In the genomic region with DNA sequence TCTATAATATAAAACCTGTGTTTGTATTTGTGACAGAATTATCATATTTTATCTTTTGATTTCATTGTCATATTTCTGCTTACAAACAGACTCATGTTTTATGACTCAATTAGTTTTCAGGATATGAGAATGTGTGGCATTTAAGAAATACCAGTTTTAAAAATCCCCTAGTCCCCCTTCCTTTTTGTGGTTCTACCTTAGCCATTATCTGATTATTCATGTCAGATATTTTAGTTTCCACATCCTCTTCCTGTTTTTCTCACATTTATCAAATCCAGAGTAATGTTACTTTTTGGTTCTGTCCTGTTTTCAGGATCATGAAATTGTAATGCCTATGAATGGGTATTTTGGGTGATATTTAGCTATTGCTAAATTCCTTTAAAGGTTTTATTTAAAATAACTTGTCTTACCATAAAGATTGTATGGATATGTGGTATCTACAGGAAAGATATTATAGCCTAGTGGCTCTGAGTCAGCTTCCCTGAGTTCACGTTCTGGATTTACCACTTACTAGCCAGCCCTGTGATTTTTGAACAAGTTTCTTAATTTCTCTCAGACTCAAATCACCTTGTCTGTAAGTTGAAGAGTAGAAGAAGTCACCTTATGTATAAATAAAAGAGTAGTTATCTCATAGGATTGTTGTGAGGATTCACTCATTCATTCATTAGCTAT, we compare ENCODE assay signal across 8 cellular contexts.
DNase-seq lines count a peak whose midpoint lies in the region; ATAC-seq, FAIRE-seq and TF ChIP-seq lines count a peak whose summit lies in the region.
"Not testable (repeated sequence)": the region's sequence is repeated elsewhere in the genome, so short reads cannot be mapped to it uniquely, and the experiment has no call there.

No MANE protein-coding gene starts in this region.

- not testable (repeated sequence) for H2AFZ ChIP-seq in ACC112 (ENCODE audit: low read length, unreplicated experiment)

- H3K4me1 Mint-ChIP-seq in HFFc6 (ENCODE audit: low read depth) (peaks cover 28% of the 10 kb centered on the region), MCF 10A (ENCODE audit: insufficient read depth, unreplicated experiment) (peaks cover 11% of the 10 kb centered on the region), naive B cell (peaks cover 15 to 19% (median 17%) of the 10 kb centered on the region in 3 donors)
- H3K4me1 Mint-ChIP-seq in activated CD4-positive, alpha-beta memory T cell treated with anti-CD3 and anti-CD28 coated beads, Interleukin-2, amount 10 ng/mL, durations not matched to agents 7 days and 5 days: peaks cover 18% of the 10 kb centered on the region

- not testable (repeated sequence) for H3K4me1 ChIP-seq in ACC112 (ENCODE audit: control insufficient read depth, insufficient read depth, low read length, unreplicated experiment)

- ATAC-seq in HG03460 (IDR thresholded peaks at IDR 0.05; ENCODE audit: unreplicated experiment) (peak; percentile 69), naive B cell (ENCODE audit: low read depth in 2 of 2) (peak; percentile 78 to 84)

- TSS peak; percentile 81 for BruUV-seq in MCF 10A (replicated peaks; lab: Mats Ljungman, UMichigan)

- not testable (repeated sequence) for H3K9me3 Mint-ChIP-seq in HFFc6; activated CD4-positive, alpha-beta memory T cell treated with anti-CD3 and anti-CD28 coated beads, Interleukin-2, amount 10 ng/mL, durations not matched to agents 7 days and 5 days; MCF 10A (ENCODE audit: unreplicated experiment); naive B cell

- peaks cover 31% of the 10 kb centered on the region for H3K36me3 Mint-ChIP-seq in HFFc6 (ENCODE audit: low read depth)
- H3K36me3 Mint-ChIP-seq in activated CD4-positive, alpha-beta memory T cell treated with anti-CD3 and anti-CD28 coated beads, Interleukin-2, amount 10 ng/mL, durations not matched to agents 7 days and 5 days (ENCODE audit: low read depth): peaks cover 37% of the 10 kb centered on the region
- peaks cover 57% of the 10 kb centered on the region for H3K36me3 Mint-ChIP-seq in MCF 10A (ENCODE audit: insufficient read depth, unreplicated experiment)
- H3K36me3 Mint-ChIP-seq in naive B cell: peaks cover 21 to 23% of the 10 kb centered on the region in 2 donors

- peak overlapping the region; percentile 89 for H3K27ac ChIP-seq in ACC112 (ENCODE audit: low read depth, low read length)

- peaks cover 31% of the 10 kb centered on the region for H3K36me3 ChIP-seq in ACC112 (ENCODE audit: insufficient read depth, low read length)

- H3K27ac Mint-ChIP-seq in HFFc6: peak overlapping the region; percentile 97
- peak overlapping the region; percentile 91 for H3K27ac Mint-ChIP-seq in activated CD4-positive, alpha-beta memory T cell treated with anti-CD3 and anti-CD28 coated beads, Interleukin-2, amount 10 ng/mL, durations not matched to agents 7 days and 5 days
- H3K27ac Mint-ChIP-seq in MCF 10A (ENCODE audit: low read depth, unreplicated experiment): peak overlapping the region; percentile 87
- peak overlapping the region in 5 of 6 donors; percentile 59 to 92 (median 76) for H3K27ac Mint-ChIP-seq in naive B cell

- H3K4me3 ChIP-seq in ACC112 (ENCODE audit: low read depth, low read length): not testable (repeated sequence)

- H3K4me3 Mint-ChIP-seq in HFFc6 (peak overlapping the region; percentile 80), naive B cell (peak overlapping the region in 6 of 8 donors; percentile 46 to 84 (median 62))
- H3K4me3 Mint-ChIP-seq in activated CD4-positive, alpha-beta memory T cell treated with anti-CD3 and anti-CD28 coated beads, Interleukin-2, amount 10 ng/mL, durations not matched to agents 7 days and 5 days; MCF 10A (ENCODE audit: unreplicated experiment): not testable (repeated sequence)

- intact Hi-C loops in MCF 10A (cut with micrococcal nuclease): not testable (repeated sequence)

- not testable (repeated sequence) for H3K79me2 ChIP-seq in ACC112 (ENCODE audit: control insufficient read depth, insufficient read depth, low read length, unreplicated experiment)

- not testable (repeated sequence) for DNase-seq in GM18507 (ENCODE audit: extremely low spot score, insufficient read length, low read depth); HFFc6; activated CD4-positive, alpha-beta memory T cell treated with anti-CD3 and anti-CD28 coated beads, Interleukin-2, amount 10 ng/mL, durations not matched to agents 7 days and 5 days; MCF 10A (ENCODE audit: unreplicated experiment)
- DNase-seq in OCI-M1 (lab: John Stamatoyannopoulos, UW) (peak; percentile 28), naive B cell (peak; percentile 15)

- not testable (repeated sequence) for H3K27me3 Mint-ChIP-seq in HFFc6 (ENCODE audit: insufficient read depth); activated CD4-positive, alpha-beta memory T cell treated with anti-CD3 and anti-CD28 coated beads, Interleukin-2, amount 10 ng/mL, durations not matched to agents 7 days and 5 days; MCF 10A (ENCODE audit: insufficient read depth, unreplicated experiment); naive B cell

- FAIRE-seq in GM18507 (lab: Jason Lieb, UNC): peak; percentile 69

- not testable (repeated sequence) for H3K27me3 ChIP-seq in ACC112 (ENCODE audit: insufficient read depth, low read length)

- POLR2A ChIA-PET in activated CD4-positive, alpha-beta memory T cell treated with anti-CD3 and anti-CD28 coated beads, Interleukin-2, amount 10 ng/mL, durations not matched to agents 7 days and 5 days (lab: Charles Lee); MCF 10A (lab: Yijun Ruan, JAX): not testable (repeated sequence)

- CTCF ChIA-PET in activated CD4-positive, alpha-beta memory T cell treated with anti-CD3 and anti-CD28 coated beads, Interleukin-2, amount 10 ng/mL, durations not matched to agents 7 days and 5 days (lab: Charles Lee); MCF 10A (lab: Yijun Ruan, JAX): not testable (repeated sequence)

- TF ChIP-seq CTCF in HFFc6 (IDR thresholded peaks at IDR 0.05); MCF 10A (IDR thresholded peaks at IDR 0.05; ENCODE audit: unreplicated experiment): not testable (repeated sequence)
